In genomic region chr12:14403293-14403692, GRCh38 we compare ENCODE assay signal across 9 cellular contexts. TPM values are rescaled to one million over a fixed set of nuclear protein-coding genes. Genes with fewer than 3 reads are reported as not detected.
DNase-seq lines count a peak whose midpoint lies in the region; ATAC-seq and TF ChIP-seq lines count a peak whose summit lies in the region.
"Had no signal": no experiment of that assay in that cellular context is flagged by ENCODE, and none has a peak within 500 bp of the region (broad histone marks: within the 10 kb centered on the region; RNA-seq: fewer than 3 reads in every experiment).

No MANE protein-coding gene starts in this region.

- H3K9me3 Mint-ChIP-seq in CD8-positive, alpha-beta memory T cell = peaks cover 0 to 2% (median 0%) of the 10 kb centered on the region in 5 donors
- H3K9me3 Mint-ChIP-seq in HFFc6 (no peaks in the 10 kb centered on the region; the same call in 1 of the 2 replicates), natural killer cell (no peaks in the 10 kb centered on the region)

- H3K36me3 ChIP-seq in CD8-positive, alpha-beta memory T cell (ENCODE audit: insufficient read depth, low read length) = no peaks in the 10 kb centered on the region
- H3K36me3 ChIP-seq in ascending aorta = no peaks in the 10 kb centered on the region

- peak overlapping the region; percentile 13 for H3K27ac ChIP-seq in CD8-positive, alpha-beta memory T cell (ENCODE audit: low read depth, low read length)
- peak overlapping the region; percentile 26 to 44 for H3K27ac ChIP-seq in ascending aorta

- peak in 1 of 3 donors; percentile 12 for ATAC-seq in natural killer cell
- no peak for ATAC-seq in omental fat pad (ENCODE audit: low FRiP score)

- TF ChIP-seq CTCF in HFFc6 (IDR thresholded peaks at IDR 0.05) (no peak), ascending aorta (IDR thresholded peaks at IDR 0.05) (no peak), natural killer cell (IDR thresholded peaks at IDR 0.05) (no peak), omental fat pad (IDR thresholded peaks at IDR 0.05) (no peak)

- POLR2A ChIA-PET in CD8-positive, alpha-beta memory T cell (lab: Charles Lee) = interaction anchor here (1.0 to 3.6 kb wide), 3 partner anchors 13 to 37 kb away, joined by 3 to 30 read pairs (median 3); partner anchors contain the start of gene ATF7IP

- no peaks in the 10 kb centered on the region for H3K27me3 Mint-ChIP-seq in CD8-positive, alpha-beta memory T cell
- peaks cover 5% of the 10 kb centered on the region for H3K27me3 Mint-ChIP-seq in HFFc6 (ENCODE audit: insufficient read depth)
- no peaks in the 10 kb centered on the region for H3K27me3 Mint-ChIP-seq in natural killer cell (ENCODE audit: low read depth in 2 of 2)

- H3K4me3 ChIP-seq in CD8-positive, alpha-beta memory T cell (ENCODE audit: low read length) = no peak overlapping the region
- H3K4me3 ChIP-seq in ascending aorta = no peak overlapping the region
- H3K4me3 ChIP-seq: esophagus squamous epithelium had no signal

- no peaks in the 10 kb centered on the region for H3K27me3 ChIP-seq in CD8-positive, alpha-beta memory T cell (ENCODE audit: insufficient read depth, low read length, poor library complexity, severe bottlenecking)
- no peaks in the 10 kb centered on the region for H3K27me3 ChIP-seq in ascending aorta
- H3K27me3 ChIP-seq: esophagus squamous epithelium had no signal

- peak overlapping the region; percentile 87 to 98 (median 94) for H3K27ac Mint-ChIP-seq in CD8-positive, alpha-beta memory T cell
- H3K27ac Mint-ChIP-seq in HFFc6 (peak overlapping the region; percentile 85), natural killer cell (peak overlapping the region; percentile 85 to 93)

- intact Hi-C loops in ascending aorta (cut with DNase I) = loop anchor here (5.0 to 10.0 kb wide), 2 partner anchors 36 to 372 kb away; partner anchors contain the start of gene ATF7IP
- intact Hi-C loops in natural killer cell (cut with micrococcal nuclease) = no loop called here

- CTCF ChIA-PET in CD8-positive, alpha-beta memory T cell (lab: Charles Lee) = interaction anchor here (1.3 to 2.8 kb wide), 9 partner anchors 9 to 148 kb away, joined by 3 to 20 read pairs (median 10); partner anchors contain the start of gene ATF7IP

- no peaks in the 10 kb centered on the region for H3K9me3 ChIP-seq in CD8-positive, alpha-beta memory T cell (ENCODE audit: low read length)
- peaks cover 0 to 27% of the 10 kb centered on the region in 2 donors for H3K9me3 ChIP-seq in ascending aorta

- H3K4me1 Mint-ChIP-seq in CD8-positive, alpha-beta memory T cell = peaks cover 75 to 91% (median 86%) of the 10 kb centered on the region in 3 donors
- peaks cover 66% of the 10 kb centered on the region for H3K4me1 Mint-ChIP-seq in HFFc6 (ENCODE audit: low read depth)
- peaks cover 55 to 66% of the 10 kb centered on the region in 2 donors for H3K4me1 Mint-ChIP-seq in natural killer cell

- DNase-seq in CD8-positive, alpha-beta memory T cell = no peak
- no peak for DNase-seq in HFFc6
- DNase-seq in ascending aorta (ENCODE audit: low spot score in 2 of 2) = no peak
- no peak for DNase-seq in natural killer cell
- no peak for DNase-seq in NCI-H2029 (lab: John Stamatoyannopoulos, UW)
- DNase-seq in kidney tubule cell (ENCODE audit: low spot score) = no peak
- no peak for DNase-seq in omental fat pad (ENCODE audit: low spot score)
- DNase-seq in pons (ENCODE audit: low spot score) = no peak
- DNase-seq: esophagus squamous epithelium had no signal

- H3K4me3 Mint-ChIP-seq in CD8-positive, alpha-beta memory T cell = peak overlapping the region; percentile 70 to 86 (median 78)
- H3K4me3 Mint-ChIP-seq in HFFc6 (peak overlapping the region; percentile 38; the same call in 1 of the 2 replicates), natural killer cell (peak overlapping the region; percentile 73)

- peaks cover 93% of the 10 kb centered on the region for H3K4me1 ChIP-seq in CD8-positive, alpha-beta memory T cell (ENCODE audit: insufficient read depth, low read length)
- H3K4me1 ChIP-seq in ascending aorta = peaks cover 0 to 8% of the 10 kb centered on the region in 2 donors

- peaks cover 3 to 32% (median 6%) of the 10 kb centered on the region in 3 donors for H3K36me3 Mint-ChIP-seq in CD8-positive, alpha-beta memory T cell
- peaks cover 6% of the 10 kb centered on the region; the same call in 1 of the 2 replicates for H3K36me3 Mint-ChIP-seq in HFFc6 (ENCODE audit: low read depth)
- no peaks in the 10 kb centered on the region for H3K36me3 Mint-ChIP-seq in natural killer cell

RNA-seq across cellular contexts. Expression of gene ATF7IP, which starts 37.8 kb away (rescaled TPM):
- total RNA-seq in CD8-positive, alpha-beta memory T cell = 10 to 100 TPM; 84.4 to 94.4 TPM
- 80.6 TPM for polyA plus RNA-seq in CD8-positive, alpha-beta memory T cell
- total RNA-seq in HFFc6 (2021; fragmentation: NEBNext Ultra II Directional; extraction: Animal tissue kit (Norgen Biotek cat#: 25700)) = 10 to 100 TPM; 38.3 to 47.3 (median 41.7) TPM
- 58.2 TPM for total RNA-seq in ascending aorta
- total RNA-seq in natural killer cell = 100 to 1,000 TPM; 161 to 180 (median 173) TPM
- total RNA-seq in omental fat pad = 10 to 100 TPM; 23.9 to 70.0 (median 34.2) TPM
